In the genomic region with DNA sequence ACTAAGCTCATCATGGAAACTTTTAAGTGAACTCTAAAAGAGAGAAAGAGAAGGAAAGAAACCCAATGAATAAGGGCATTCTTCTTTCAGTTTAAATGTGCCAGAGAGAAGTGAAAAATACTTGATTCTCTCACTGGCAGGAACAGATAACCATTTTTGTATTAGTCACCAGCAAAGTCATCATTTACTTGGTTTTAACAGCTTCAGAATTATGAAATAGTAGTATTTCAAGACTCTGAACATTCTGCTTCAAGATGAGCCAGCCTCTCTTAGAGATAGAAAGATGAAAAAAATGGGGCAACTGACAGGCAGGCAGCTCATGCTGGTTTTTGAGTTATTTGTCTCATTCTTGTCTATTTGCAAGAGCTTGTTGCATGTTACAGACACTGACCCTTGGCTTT, we compare ENCODE assay signal across 8 cellular contexts.
A peak's percentile ranks its signal among the peaks of the same experiment; 100 is the strongest.
DNase-seq lines count a peak whose midpoint lies in the region; ATAC-seq and TF ChIP-seq lines count a peak whose summit lies in the region.

No MANE protein-coding gene starts in this region.

- no peaks in the 10 kb centered on the region for H3K27me3 Mint-ChIP-seq in chondrocyte (ENCODE audit: low read depth)
- H3K27me3 Mint-ChIP-seq in activated naive CD4-positive, alpha-beta T cell treated with anti-CD3 and anti-CD28 coated beads for 36 hours (ENCODE audit: low read depth): peaks cover 17% of the 10 kb centered on the region

- peak overlapping the region; percentile 81 for H3K27ac Mint-ChIP-seq in chondrocyte (ENCODE audit: unreplicated experiment)
- no peak overlapping the region for H3K27ac Mint-ChIP-seq in activated naive CD4-positive, alpha-beta T cell treated with anti-CD3 and anti-CD28 coated beads for 36 hours

- ATAC-seq in HG03575 (IDR thresholded peaks at IDR 0.05; ENCODE audit: extremely low read depth, insufficient number of reproducible peaks, low FRiP score, unreplicated experiment): peak; percentile 63

- peaks cover 50% of the 10 kb centered on the region for H3K4me1 Mint-ChIP-seq in chondrocyte (ENCODE audit: low read depth)
- peaks cover 16% of the 10 kb centered on the region for H3K4me1 Mint-ChIP-seq in activated naive CD4-positive, alpha-beta T cell treated with anti-CD3 and anti-CD28 coated beads for 36 hours (ENCODE audit: low read depth)

- CTCF ChIA-PET in activated naive CD4-positive, alpha-beta T cell treated with anti-CD3 and anti-CD28 coated beads for 36 hours (lab: Charles Lee): interaction anchor here (0.5 to 1.4 kb wide), 5 partner anchors 16 to 208 kb away, joined by 3 to 5 read pairs (median 3); no protein-coding TSS in a partner anchor

- intact Hi-C loops in activated naive CD4-positive, alpha-beta T cell treated with anti-CD3 and anti-CD28 coated beads for 36 hours (cut with micrococcal nuclease): loop anchor here (1.0 to 5.0 kb wide), 4 partner anchors 14 to 123 kb away; a partner anchor contains a TSS

- TF ChIP-seq CTCF in GM20000 (IDR thresholded peaks at IDR 0.05; ENCODE audit: extremely low read depth, missing control alignments): no peak
- no peak for TF ChIP-seq CTCF in chondrocyte (IDR thresholded peaks at IDR 0.05)

- peak; percentile 75 for DNase-seq in CD1c-positive myeloid dendritic cell (ENCODE audit: extremely low spot score)
- peak; percentile 57 for DNase-seq in GM20000 (ENCODE audit: low spot score)
- no peak for DNase-seq in chondrocyte (ENCODE audit: low spot score)
- DNase-seq in T-helper 9 cell: no peak
- no peak for DNase-seq in NCI-H82 (lab: John Stamatoyannopoulos, UW)
- no peak for DNase-seq in cortex of kidney (lab: John Stamatoyannopoulos, UW)
- no peak for DNase-seq in activated naive CD4-positive, alpha-beta T cell treated with anti-CD3 and anti-CD28 coated beads for 36 hours

- no peak overlapping the region for H3K4me3 Mint-ChIP-seq in chondrocyte (ENCODE audit: unreplicated experiment)
- no peak overlapping the region for H3K4me3 Mint-ChIP-seq in activated naive CD4-positive, alpha-beta T cell treated with anti-CD3 and anti-CD28 coated beads for 36 hours

- H3K9me3 Mint-ChIP-seq in chondrocyte (ENCODE audit: low read depth): peaks cover under 1% of the 10 kb centered on the region
- H3K9me3 Mint-ChIP-seq in activated naive CD4-positive, alpha-beta T cell treated with anti-CD3 and anti-CD28 coated beads for 36 hours: no peaks in the 10 kb centered on the region

- no peaks in the 10 kb centered on the region for H3K36me3 Mint-ChIP-seq in chondrocyte (ENCODE audit: low read depth)
- no peaks in the 10 kb centered on the region for H3K36me3 Mint-ChIP-seq in activated naive CD4-positive, alpha-beta T cell treated with anti-CD3 and anti-CD28 coated beads for 36 hours (ENCODE audit: low read depth)

Comparison
In these comparisons a context has a peak if more than half of its experiments do, and no peak if none do; other contexts are left out.
1. DNase-seq: peak in CD1c-positive myeloid dendritic cell (single experiment) and GM20000 (single experiment); none in chondrocyte (single experiment), T-helper 9 cell (single experiment), NCI-H82 (single experiment), cortex of kidney (single experiment) and activated naive CD4-positive, alpha-beta T cell treated with anti-CD3 and anti-CD28 coated beads for 36 hours (single experiment).